Comparison of ENCODE assay signal across 22 cellular contexts in the genomic region with DNA sequence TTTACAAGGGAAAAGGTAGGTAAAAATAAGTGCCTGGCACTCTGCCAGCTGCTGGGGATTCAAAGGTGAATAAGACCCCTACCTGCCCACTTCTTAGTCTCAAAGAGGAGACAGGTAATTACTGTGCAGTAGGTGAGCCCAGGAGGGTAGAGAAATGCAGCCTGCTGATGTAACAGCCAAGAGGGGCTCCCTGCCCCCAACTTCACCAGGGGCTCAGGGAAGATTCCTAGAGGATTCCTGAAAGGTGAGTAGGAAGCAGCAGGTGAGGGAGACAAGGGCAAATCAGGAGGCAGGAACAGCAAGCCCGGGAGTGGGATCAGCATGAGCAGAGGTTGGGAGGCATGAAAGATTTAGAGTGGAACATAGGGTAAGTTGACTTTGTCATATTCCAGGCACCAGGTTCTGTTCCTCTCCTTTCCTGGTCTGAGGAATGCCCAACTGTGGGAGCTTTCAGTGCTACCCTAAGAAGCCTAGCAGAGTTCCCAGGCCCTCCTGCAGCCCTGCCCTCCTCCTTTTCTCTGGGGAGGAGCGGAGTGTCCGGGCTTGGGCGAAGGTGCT.
DNase-seq lines count a peak whose midpoint lies in the region; ATAC-seq and TF ChIP-seq lines count a peak whose summit lies in the region.
"Had no signal": no experiment of that assay in that cellular context is flagged by ENCODE, and none has a peak within 500 bp of the region (broad histone marks: within the 10 kb centered on the region; RNA-seq: fewer than 3 reads in every experiment).

No MANE protein-coding gene starts in this region.

- H3K79me2 ChIP-seq in osteoblast (ENCODE audit: insufficient read depth, low read length), result no peaks in the 10 kb centered on the region
- H3K79me2 ChIP-seq: hepatocyte had no signal

- H3K4me2 ChIP-seq in osteoblast (ENCODE audit: insufficient read depth, low read length), result no peak overlapping the region
- H3K4me2 ChIP-seq: hepatocyte, smooth muscle cell had no signal

- H3K4me1 ChIP-seq in RWPE2 (ENCODE audit: insufficient read depth, poor library complexity, severe bottlenecking), result no peaks in the 10 kb centered on the region
- H3K4me1 ChIP-seq in osteoblast (ENCODE audit: insufficient read depth, low read length), result no peaks in the 10 kb centered on the region
- peaks cover 0 to 11% of the 10 kb centered on the region in 2 donors for H3K4me1 ChIP-seq in right atrium auricular region
- H3K4me1 ChIP-seq: pancreas, suprapubic skin, upper lobe of right lung had no signal

- H3K36me3 Mint-ChIP-seq in T-helper 1 cell treated with Interleukin-12 subunit alpha and Interleukin-12 subunit beta and Interleukin-4 antibody, amounts not matched to agents 30 μg/mL and 1 μg/mL, for 36 hours (ENCODE audit: low read depth), result peaks cover 5% of the 10 kb centered on the region
- H3K36me3 Mint-ChIP-seq: activated naive CD8-positive, alpha-beta T cell treated with anti-CD3 and anti-CD28 coated beads for 36 hours; CD4-positive, CD25-positive, alpha-beta regulatory T cell; IgD-negative memory B cell; naive thymus-derived CD4-positive, alpha-beta T cell had no signal

- no peaks in the 10 kb centered on the region for H3K36me3 ChIP-seq in RWPE2 (ENCODE audit: low read depth)
- H3K36me3 ChIP-seq in osteoblast (ENCODE audit: insufficient read depth, low read length), result no peaks in the 10 kb centered on the region
- no peaks in the 10 kb centered on the region for H3K36me3 ChIP-seq in right atrium auricular region
- H3K36me3 ChIP-seq: gastroesophageal sphincter, pancreas, suprapubic skin, upper lobe of right lung had no signal

- peaks cover 5% of the 10 kb centered on the region for H3K27me3 ChIP-seq in RWPE2 (ENCODE audit: insufficient read depth, poor library complexity, severe bottlenecking)
- H3K27me3 ChIP-seq in osteoblast (ENCODE audit: insufficient read depth, low read length), result no peaks in the 10 kb centered on the region
- H3K27me3 ChIP-seq in right atrium auricular region, result no peaks in the 10 kb centered on the region
- H3K27me3 ChIP-seq: pancreas had no signal

- H3K4me3 ChIP-seq in RWPE2 (ENCODE audit: severe bottlenecking) (no peak overlapping the region), osteoblast (ENCODE audit: insufficient read depth, low read length) (no peak overlapping the region), right atrium auricular region (no peak overlapping the region)
- H3K4me3 ChIP-seq: gastroesophageal sphincter, hepatocyte, pancreas, smooth muscle cell, suprapubic skin, upper lobe of right lung had no signal

- H4K20me1 ChIP-seq in osteoblast (ENCODE audit: insufficient read depth, low read length), result no peaks in the 10 kb centered on the region

- H3K9me3 Mint-ChIP-seq in T-helper 1 cell treated with Interleukin-12 subunit alpha and Interleukin-12 subunit beta and Interleukin-4 antibody, amounts not matched to agents 30 μg/mL and 1 μg/mL, for 36 hours, result no peaks in the 10 kb centered on the region
- H3K9me3 Mint-ChIP-seq: activated naive CD8-positive, alpha-beta T cell treated with anti-CD3 and anti-CD28 coated beads for 36 hours; CD4-positive, CD25-positive, alpha-beta regulatory T cell; IgD-negative memory B cell; T-helper 2 cell treated with Interferon-gamma antibody and Interleukin-4, amounts not matched to agents 5 μg/mL and 100 μg/mL, for 36 hours had no signal

- intact Hi-C loops in left cardiac atrium (cut with DNase I), result loop anchor here (10.0 kb wide), 1 partner anchor 256 kb away; a partner anchor contains a TSS

- TF ChIP-seq CTCF in RWPE2 (IDR thresholded peaks at IDR 0.05; ENCODE audit: poor library complexity, severe bottlenecking) (peak; percentile 61), osteoblast (IDR thresholded peaks at IDR 0.05; ENCODE audit: extremely low read depth, low read depth, low read length) (no peak), right atrium auricular region (IDR thresholded peaks at IDR 0.05) (no peak)

- H3K27ac ChIP-seq in RWPE2 (ENCODE audit: poor library complexity, severe bottlenecking) (no peak overlapping the region), osteoblast (ENCODE audit: low read depth, low read length) (no peak overlapping the region), right atrium auricular region (no peak overlapping the region)
- H3K27ac ChIP-seq: gastroesophageal sphincter, hepatocyte, pancreas, suprapubic skin, upper lobe of right lung had no signal

- peak overlapping the region; percentile 47 for H3K27ac Mint-ChIP-seq in T-helper 1 cell treated with Interleukin-12 subunit alpha and Interleukin-12 subunit beta and Interleukin-4 antibody, amounts not matched to agents 30 μg/mL and 1 μg/mL, for 36 hours
- H3K27ac Mint-ChIP-seq: activated CD4-positive, alpha-beta T cell treated with anti-CD3 and anti-CD28 coated beads for 36 hours; activated naive CD8-positive, alpha-beta T cell treated with anti-CD3 and anti-CD28 coated beads for 36 hours; CD4-positive, CD25-positive, alpha-beta regulatory T cell; IgD-negative memory B cell; T-helper 2 cell treated with Interferon-gamma antibody and Interleukin-4, amounts not matched to agents 5 μg/mL and 100 μg/mL, for 36 hours had no signal

- peaks cover 47% of the 10 kb centered on the region for H3K4me1 Mint-ChIP-seq in T-helper 1 cell treated with Interleukin-12 subunit alpha and Interleukin-12 subunit beta and Interleukin-4 antibody, amounts not matched to agents 30 μg/mL and 1 μg/mL, for 36 hours (ENCODE audit: low read depth)
- H3K4me1 Mint-ChIP-seq: activated naive CD8-positive, alpha-beta T cell treated with anti-CD3 and anti-CD28 coated beads for 36 hours; CD4-positive, CD25-positive, alpha-beta regulatory T cell had no signal

- H2AFZ ChIP-seq in osteoblast (ENCODE audit: low read length), result no peak overlapping the region
- H2AFZ ChIP-seq: hepatocyte had no signal

- peaks cover 39% of the 10 kb centered on the region for H3K27me3 Mint-ChIP-seq in T-helper 1 cell treated with Interleukin-12 subunit alpha and Interleukin-12 subunit beta and Interleukin-4 antibody, amounts not matched to agents 30 μg/mL and 1 μg/mL, for 36 hours (ENCODE audit: low read depth)

- DNase-seq in T-helper 1 cell (no peak), RWPE2 (ENCODE audit: low spot score) (no peak), iPS DF 4.7 (ENCODE audit: extremely low read depth, low spot score) (peak; percentile 68), osteoblast (ENCODE audit: insufficient read length, low spot score, missing footprints) (peak; percentile 19), left cardiac atrium (no peak), right atrium auricular region (ENCODE audit: low spot score) (no peak)
- DNase-seq: activated effector memory CD4-positive, alpha-beta T cell treated with Interleukin-2 at 50 U/mL for 16 hours; aorta had no signal

- H3K9me3 ChIP-seq in RWPE2 (ENCODE audit: severe bottlenecking) (no peaks in the 10 kb centered on the region), osteoblast (ENCODE audit: low read depth, low read length) (no peaks in the 10 kb centered on the region), right atrium auricular region (no peaks in the 10 kb centered on the region)
- H3K9me3 ChIP-seq: gastroesophageal sphincter, pancreas, suprapubic skin, upper lobe of right lung had no signal

- H3K4me3 Mint-ChIP-seq in T-helper 1 cell treated with Interleukin-12 subunit alpha and Interleukin-12 subunit beta and Interleukin-4 antibody, amounts not matched to agents 30 μg/mL and 1 μg/mL, for 36 hours, result no peak overlapping the region
- H3K4me3 Mint-ChIP-seq: activated CD4-positive, alpha-beta T cell treated with anti-CD3 and anti-CD28 coated beads for 36 hours; activated naive CD8-positive, alpha-beta T cell treated with anti-CD3 and anti-CD28 coated beads for 36 hours; CD4-positive, CD25-positive, alpha-beta regulatory T cell; IgD-negative memory B cell; T-helper 2 cell treated with Interferon-gamma antibody and Interleukin-4, amounts not matched to agents 5 μg/mL and 100 μg/mL, for 36 hours had no signal

- ATAC-seq in RWPE2 (ENCODE audit: low read depth) (peak; percentile 14; the same call in 1 of the 3 replicates), left cardiac atrium (no peak), GM21381 (IDR thresholded peaks at IDR 0.05; ENCODE audit: unreplicated experiment) (no peak)
- ATAC-seq: gastroesophageal sphincter had no signal

Comparison
In these comparisons a context has a peak if more than half of its experiments do, and no peak if none do; other contexts are left out.
1. DNase-seq: peak in iPS DF 4.7 (single experiment) and osteoblast (single experiment); none in T-helper 1 cell (0 of 5), RWPE2 (single experiment), left cardiac atrium (single experiment) and right atrium auricular region (single experiment).